In the genomic region with DNA sequence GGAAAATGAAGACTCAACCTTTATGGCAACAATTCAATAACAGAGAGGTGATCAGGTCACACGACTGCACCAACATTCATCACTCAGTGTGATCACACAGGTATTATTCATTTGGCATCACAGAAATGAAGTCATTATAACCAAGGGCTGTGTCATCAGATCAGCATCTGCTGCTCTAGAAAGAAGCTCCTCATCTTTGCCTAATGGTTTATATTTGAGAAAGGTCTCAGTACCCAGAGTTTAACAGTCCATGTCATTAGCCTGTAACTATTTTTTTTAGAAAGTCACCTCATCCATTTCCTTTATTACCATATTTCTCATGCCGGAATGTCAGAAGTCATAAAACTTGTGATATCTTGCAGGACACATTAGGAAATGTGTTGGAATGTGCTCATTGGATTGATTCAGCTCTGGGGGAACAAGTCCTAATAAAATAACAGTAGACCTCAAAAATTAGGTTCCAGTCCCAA, we compare ENCODE assay signal across 1 cellular context.
A peak's percentile ranks its signal among the peaks of the same experiment; 100 is the strongest.
TF ChIP-seq lines count a peak whose summit lies in the region.

No MANE protein-coding gene starts in this region.

TF ChIP-seq in HEK293, 187 proteins besides CTCF, POLR2A, EP300 and RAD21 (continued from another document and continues in another):
- TF ChIP-seq, protein P1, sequence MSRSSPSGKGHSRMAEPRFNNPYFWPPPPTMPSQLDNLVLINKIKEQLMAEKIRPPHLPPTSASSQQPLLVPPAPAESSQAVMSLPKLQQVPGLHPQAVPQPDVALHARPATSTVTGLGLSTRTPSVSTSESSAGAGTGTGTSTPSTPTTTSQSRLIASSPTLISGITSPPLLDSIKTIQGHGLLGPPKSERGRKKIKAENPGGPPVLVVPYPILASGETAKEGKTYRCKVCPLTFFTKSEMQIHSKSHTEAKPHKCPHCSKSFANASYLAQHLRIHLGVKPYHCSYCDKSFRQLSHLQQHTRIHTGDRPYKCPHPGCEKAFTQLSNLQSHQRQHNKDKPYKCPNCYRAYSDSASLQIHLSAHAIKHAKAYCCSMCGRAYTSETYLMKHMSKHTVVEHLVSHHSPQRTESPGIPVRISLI (tag by site-specific recombination; IDR thresholded peaks at IDR 0.05), result peak; percentile 97
- TF ChIP-seq ZNF175 (tag by site-specific recombination; IDR thresholded peaks at IDR 0.05) (no peak), ZNF548 (tag by site-specific recombination; IDR thresholded peaks at IDR 0.05) (no peak), ZNF654 (tag by site-specific recombination; IDR thresholded peaks at IDR 0.05; ENCODE audit: low read depth) (no peak), ZNF585B (tag by site-specific recombination; IDR thresholded peaks at IDR 0.05) (no peak), OVOL3 (tag by site-specific recombination; IDR thresholded peaks at IDR 0.05) (no peak), BCL11A (tag by site-specific recombination; IDR thresholded peaks at IDR 0.05; ENCODE audit: low read depth) (no peak), SP3 (tag by site-specific recombination; IDR thresholded peaks at IDR 0.05) (no peak; the same call in 1 of the 2 replicates), SCRT2 (tag by site-specific recombination; IDR thresholded peaks at IDR 0.05) (peak; percentile 65), ZNF555 (tag by site-specific recombination; conservative IDR thresholded peaks at IDR 0.05) (no peak), ZNF660 (tag by site-specific recombination; IDR thresholded peaks at IDR 0.05) (no peak), ZNF785 (tag by site-specific recombination; IDR thresholded peaks at IDR 0.05) (no peak), ZNF266 (tag by site-specific recombination; IDR thresholded peaks at IDR 0.05; ENCODE audit: low read depth) (no peak), ZBTB21 (tag by site-specific recombination; IDR thresholded peaks at IDR 0.05) (peak; percentile 66), ZNF324 (tag by site-specific recombination; IDR thresholded peaks at IDR 0.05) (no peak), ZNF169 (tag by site-specific recombination; IDR thresholded peaks at IDR 0.05) (no peak), KLF7 (tag by site-specific recombination; IDR thresholded peaks at IDR 0.05; ENCODE audit: borderline replicate concordance) (no peak), ZSCAN30 (tag by site-specific recombination; IDR thresholded peaks at IDR 0.05) (no peak), ZBTB17 (tag by site-specific recombination; IDR thresholded peaks at IDR 0.05) (no peak), ZNF629 (tag by site-specific recombination; IDR thresholded peaks at IDR 0.05) (peak; percentile 89), ZNF366 (tag by site-specific recombination; conservative IDR thresholded peaks at IDR 0.05) (peak; percentile 80), ZBTB1 (tag by site-specific recombination; IDR thresholded peaks at IDR 0.05) (no peak), SETDB1 (IDR thresholded peaks at IDR 0.05; ENCODE audit: insufficient read length, low read length) (no peak), YY2 (tag by site-specific recombination; IDR thresholded peaks at IDR 0.05) (no peak), ZNF239 (tag by site-specific recombination; IDR thresholded peaks at IDR 0.05) (no peak), ZNF350 (tag by site-specific recombination; IDR thresholded peaks at IDR 0.05) (no peak), ZNF223 (tag by site-specific recombination; IDR thresholded peaks at IDR 0.05) (no peak), ZNF202 (tag by site-specific recombination; IDR thresholded peaks at IDR 0.05; ENCODE audit: borderline replicate concordance) (no peak), HOXA7 (CRISPR knock-in tag; IDR thresholded peaks at IDR 0.05; ENCODE audit: borderline replicate concordance) (no peak), KLF9 (tag by site-specific recombination; IDR thresholded peaks at IDR 0.05; ENCODE audit: low read depth) (no peak), ZNF600 (tag by site-specific recombination; IDR thresholded peaks at IDR 0.05) (peak; percentile 47; the same call in 1 of the 2 replicates), ZFP69B (tag by site-specific recombination; IDR thresholded peaks at IDR 0.05) (no peak)
- TF ChIP-seq, protein P2, sequence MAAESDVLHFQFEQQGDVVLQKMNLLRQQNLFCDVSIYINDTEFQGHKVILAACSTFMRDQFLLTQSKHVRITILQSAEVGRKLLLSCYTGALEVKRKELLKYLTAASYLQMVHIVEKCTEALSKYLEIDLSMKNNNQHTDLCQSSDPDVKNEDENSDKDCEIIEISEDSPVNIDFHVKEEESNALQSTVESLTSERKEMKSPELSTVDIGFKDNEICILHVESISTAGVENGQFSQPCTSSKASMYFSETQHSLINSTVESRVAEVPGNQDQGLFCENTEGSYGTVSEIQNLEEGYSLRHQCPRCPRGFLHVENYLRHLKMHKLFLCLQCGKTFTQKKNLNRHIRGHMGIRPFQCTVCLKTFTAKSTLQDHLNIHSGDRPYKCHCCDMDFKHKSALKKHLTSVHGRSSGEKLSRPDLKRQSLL (tag by site-specific recombination; IDR thresholded peaks at IDR 0.05), result no peak
- TF ChIP-seq, protein P3, sequence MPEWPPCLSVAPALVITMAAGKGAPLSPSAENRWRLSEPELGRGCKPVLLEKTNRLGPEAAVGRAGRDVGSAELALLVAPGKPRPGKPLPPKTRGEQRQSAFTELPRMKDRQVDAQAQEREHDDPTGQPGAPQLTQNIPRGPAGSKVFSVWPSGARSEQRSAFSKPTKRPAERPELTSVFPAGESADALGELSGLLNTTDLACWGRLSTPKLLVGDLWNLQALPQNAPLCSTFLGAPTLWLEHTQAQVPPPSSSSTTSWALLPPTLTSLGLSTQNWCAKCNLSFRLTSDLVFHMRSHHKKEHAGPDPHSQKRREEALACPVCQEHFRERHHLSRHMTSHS (tag by site-specific recombination; IDR thresholded peaks at IDR 0.05), result no peak
- TF ChIP-seq, protein P4, sequence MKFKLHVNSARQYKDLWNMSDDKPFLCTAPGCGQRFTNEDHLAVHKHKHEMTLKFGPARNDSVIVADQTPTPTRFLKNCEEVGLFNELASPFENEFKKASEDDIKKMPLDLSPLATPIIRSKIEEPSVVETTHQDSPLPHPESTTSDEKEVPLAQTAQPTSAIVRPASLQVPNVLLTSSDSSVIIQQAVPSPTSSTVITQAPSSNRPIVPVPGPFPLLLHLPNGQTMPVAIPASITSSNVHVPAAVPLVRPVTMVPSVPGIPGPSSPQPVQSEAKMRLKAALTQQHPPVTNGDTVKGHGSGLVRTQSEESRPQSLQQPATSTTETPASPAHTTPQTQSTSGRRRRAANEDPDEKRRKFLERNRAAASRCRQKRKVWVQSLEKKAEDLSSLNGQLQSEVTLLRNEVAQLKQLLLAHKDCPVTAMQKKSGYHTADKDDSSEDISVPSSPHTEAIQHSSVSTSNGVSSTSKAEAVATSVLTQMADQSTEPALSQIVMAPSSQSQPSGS (tag by site-specific recombination; IDR thresholded peaks at IDR 0.05; ENCODE audit: low read depth), result 0 out of 2 replicates have a peak, but pooled peaks have one; percentile 3
- TF ChIP-seq, protein P5, sequence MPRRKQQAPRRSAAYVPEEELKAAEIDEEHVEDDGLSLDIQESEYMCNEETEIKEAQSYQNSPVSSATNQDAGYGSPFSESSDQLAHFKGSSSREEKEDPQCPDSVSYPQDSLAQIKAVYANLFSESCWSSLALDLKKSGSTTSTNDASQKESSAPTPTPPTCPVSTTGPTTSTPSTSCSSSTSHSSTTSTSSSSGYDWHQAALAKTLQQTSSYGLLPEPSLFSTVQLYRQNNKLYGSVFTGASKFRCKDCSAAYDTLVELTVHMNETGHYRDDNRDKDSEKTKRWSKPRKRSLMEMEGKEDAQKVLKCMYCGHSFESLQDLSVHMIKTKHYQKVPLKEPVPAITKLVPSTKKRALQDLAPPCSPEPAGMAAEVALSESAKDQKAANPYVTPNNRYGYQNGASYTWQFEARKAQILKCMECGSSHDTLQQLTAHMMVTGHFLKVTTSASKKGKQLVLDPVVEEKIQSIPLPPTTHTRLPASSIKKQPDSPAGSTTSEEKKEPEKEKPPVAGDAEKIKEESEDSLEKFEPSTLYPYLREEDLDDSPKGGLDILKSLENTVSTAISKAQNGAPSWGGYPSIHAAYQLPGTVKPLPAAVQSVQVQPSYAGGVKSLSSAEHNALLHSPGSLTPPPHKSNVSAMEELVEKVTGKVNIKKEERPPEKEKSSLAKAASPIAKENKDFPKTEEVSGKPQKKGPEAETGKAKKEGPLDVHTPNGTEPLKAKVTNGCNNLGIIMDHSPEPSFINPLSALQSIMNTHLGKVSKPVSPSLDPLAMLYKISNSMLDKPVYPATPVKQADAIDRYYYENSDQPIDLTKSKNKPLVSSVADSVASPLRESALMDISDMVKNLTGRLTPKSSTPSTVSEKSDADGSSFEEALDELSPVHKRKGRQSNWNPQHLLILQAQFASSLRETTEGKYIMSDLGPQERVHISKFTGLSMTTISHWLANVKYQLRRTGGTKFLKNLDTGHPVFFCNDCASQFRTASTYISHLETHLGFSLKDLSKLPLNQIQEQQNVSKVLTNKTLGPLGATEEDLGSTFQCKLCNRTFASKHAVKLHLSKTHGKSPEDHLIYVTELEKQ (tag by site-specific recombination; IDR thresholded peaks at IDR 0.05; ENCODE audit: borderline replicate concordance), result no peak
- TF ChIP-seq, protein P6, sequence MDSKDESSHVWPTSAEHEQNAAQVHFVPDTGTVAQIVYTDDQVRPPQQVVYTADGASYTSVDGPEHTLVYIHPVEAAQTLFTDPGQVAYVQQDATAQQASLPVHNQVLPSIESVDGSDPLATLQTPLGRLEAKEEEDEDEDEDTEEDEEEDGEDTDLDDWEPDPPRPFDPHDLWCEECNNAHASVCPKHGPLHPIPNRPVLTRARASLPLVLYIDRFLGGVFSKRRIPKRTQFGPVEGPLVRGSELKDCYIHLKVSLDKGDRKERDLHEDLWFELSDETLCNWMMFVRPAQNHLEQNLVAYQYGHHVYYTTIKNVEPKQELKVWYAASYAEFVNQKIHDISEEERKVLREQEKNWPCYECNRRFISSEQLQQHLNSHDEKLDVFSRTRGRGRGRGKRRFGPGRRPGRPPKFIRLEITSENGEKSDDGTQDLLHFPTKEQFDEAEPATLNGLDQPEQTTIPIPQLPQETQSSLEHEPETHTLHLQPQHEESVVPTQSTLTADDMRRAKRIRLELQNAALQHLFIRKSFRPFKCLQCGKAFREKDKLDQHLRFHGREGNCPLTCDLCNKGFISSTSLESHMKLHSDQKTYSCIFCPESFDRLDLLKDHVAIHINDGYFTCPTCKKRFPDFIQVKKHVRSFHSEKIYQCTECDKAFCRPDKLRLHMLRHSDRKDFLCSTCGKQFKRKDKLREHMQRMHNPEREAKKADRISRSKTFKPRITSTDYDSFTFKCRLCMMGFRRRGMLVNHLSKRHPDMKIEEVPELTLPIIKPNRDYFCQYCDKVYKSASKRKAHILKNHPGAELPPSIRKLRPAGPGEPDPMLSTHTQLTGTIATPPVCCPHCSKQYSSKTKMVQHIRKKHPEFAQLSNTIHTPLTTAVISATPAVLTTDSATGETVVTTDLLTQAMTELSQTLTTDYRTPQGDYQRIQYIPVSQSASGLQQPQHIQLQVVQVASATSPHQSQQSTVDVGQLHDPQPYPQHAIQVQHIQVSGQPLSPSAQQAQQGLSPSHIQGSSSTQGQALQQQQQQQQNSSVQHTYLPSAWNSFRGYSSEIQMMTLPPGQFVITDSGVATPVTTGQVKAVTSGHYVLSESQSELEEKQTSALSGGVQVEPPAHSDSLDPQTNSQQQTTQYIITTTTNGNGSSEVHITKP (tag by site-specific recombination; IDR thresholded peaks at IDR 0.05), result peak; percentile 39; the same call in 1 of the 2 replicates
- TF ChIP-seq, protein P7, sequence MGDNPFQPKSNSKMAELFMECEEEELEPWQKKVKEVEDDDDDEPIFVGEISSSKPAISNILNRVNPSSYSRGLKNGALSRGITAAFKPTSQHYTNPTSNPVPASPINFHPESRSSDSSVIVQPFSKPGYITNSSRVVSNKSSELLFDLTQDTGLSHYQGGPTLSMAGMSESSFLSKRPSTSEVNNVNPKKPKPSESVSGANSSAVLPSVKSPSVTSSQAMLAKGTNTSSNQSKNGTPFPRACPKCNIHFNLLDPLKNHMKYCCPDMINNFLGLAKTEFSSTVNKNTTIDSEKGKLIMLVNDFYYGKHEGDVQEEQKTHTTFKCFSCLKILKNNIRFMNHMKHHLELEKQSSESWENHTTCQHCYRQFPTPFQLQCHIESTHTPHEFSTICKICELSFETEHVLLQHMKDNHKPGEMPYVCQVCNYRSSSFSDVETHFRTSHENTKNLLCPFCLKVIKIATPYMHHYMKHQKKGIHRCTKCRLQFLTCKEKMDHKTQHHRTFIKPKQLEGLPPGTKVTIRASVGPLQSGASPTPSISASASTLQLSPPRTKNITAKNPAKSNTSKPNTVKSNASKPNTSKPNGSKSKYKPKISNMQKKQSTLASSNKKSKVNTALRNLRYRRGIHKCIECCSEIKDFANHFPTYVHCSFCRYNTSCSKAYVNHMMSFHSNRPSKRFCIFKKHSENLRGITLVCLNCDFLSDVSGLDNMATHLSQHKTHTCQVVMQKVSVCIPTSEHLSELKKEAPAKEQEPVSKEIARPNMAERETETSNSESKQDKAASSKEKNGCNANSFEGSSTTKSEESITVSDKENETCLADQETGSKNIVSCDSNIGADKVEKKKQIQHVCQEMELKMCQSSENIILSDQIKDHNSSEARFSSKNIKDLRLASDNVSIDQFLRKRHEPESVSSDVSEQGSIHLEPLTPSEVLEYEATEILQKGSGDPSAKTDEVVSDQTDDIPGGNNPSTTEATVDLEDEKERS (tag by site-specific recombination; IDR thresholded peaks at IDR 0.05), result no peak
- TF ChIP-seq, protein P8, sequence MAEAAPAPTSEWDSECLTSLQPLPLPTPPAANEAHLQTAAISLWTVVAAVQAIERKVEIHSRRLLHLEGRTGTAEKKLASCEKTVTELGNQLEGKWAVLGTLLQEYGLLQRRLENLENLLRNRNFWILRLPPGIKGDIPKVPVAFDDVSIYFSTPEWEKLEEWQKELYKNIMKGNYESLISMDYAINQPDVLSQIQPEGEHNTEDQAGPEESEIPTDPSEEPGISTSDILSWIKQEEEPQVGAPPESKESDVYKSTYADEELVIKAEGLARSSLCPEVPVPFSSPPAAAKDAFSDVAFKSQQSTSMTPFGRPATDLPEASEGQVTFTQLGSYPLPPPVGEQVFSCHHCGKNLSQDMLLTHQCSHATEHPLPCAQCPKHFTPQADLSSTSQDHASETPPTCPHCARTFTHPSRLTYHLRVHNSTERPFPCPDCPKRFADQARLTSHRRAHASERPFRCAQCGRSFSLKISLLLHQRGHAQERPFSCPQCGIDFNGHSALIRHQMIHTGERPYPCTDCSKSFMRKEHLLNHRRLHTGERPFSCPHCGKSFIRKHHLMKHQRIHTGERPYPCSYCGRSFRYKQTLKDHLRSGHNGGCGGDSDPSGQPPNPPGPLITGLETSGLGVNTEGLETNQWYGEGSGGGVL (tag by site-specific recombination; IDR thresholded peaks at IDR 0.05), result no peak
- TF ChIP-seq, protein P9, sequence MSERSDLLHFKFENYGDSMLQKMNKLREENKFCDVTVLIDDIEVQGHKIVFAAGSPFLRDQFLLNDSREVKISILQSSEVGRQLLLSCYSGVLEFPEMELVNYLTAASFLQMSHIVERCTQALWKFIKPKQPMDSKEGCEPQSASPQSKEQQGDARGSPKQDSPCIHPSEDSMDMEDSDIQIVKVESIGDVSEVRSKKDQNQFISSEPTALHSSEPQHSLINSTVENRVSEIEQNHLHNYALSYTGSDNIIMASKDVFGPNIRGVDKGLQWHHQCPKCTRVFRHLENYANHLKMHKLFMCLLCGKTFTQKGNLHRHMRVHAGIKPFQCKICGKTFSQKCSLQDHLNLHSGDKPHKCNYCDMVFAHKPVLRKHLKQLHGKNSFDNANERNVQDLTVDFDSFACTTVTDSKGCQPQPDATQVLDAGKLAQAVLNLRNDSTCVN (tag by site-specific recombination; optimal IDR thresholded peaks at IDR 0.05), result no peak
